In the genomic region with DNA sequence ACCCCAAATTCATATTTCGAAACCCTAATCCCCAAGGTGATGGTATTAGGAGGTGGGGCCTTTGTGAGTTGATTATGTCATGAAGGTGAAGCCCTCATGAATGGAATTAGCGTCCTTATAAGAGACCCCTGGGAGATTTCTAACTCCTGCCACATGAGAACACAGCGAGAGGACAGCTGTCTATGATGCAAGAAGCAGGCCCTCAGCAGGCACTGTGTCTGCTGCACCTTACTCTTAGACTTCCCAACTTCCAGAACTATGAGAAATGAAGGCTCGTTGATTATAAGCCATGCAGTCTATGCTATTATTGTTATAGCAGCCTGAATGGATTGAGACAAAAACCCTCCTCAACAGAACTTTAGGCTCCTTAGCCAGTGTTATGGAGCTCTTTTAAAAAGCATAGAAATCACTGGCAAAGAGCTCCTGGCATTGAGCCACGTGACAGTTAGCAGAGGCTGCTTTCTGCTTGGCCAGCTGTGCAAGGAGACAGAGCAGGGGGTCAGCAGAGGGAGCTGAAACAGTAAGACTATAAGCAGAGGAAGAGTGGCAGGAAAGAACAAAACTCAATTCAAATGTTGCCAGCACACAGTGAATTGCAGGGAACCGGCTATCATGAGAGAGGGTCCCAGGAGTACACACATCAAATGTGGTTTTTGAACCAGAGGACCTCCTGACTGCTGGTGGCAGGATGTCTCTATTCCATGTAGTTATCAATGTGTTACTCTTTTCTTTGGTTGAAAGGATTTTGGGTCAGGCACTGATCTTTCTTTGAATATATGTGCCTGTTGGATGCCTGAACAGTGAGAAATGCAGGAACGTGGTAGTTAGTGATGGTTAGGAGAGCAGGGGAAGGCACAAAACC, we compare ENCODE assay signal across 12 cellular contexts.
DNase-seq lines count a peak whose midpoint lies in the region; ATAC-seq and TF ChIP-seq lines count a peak whose summit lies in the region.
"Had no signal": no experiment of that assay in that cellular context is flagged by ENCODE, and none has a peak within 500 bp of the region (broad histone marks: within the 10 kb centered on the region; RNA-seq: fewer than 3 reads in every experiment).

No MANE protein-coding gene starts in this region.

- DNase-seq in heart right ventricle (peak in 1 of 2 donors; percentile 36), right atrium auricular region (ENCODE audit: low spot score) (no peak), iris pigment epithelial cell (ENCODE audit: low read depth) (peak; percentile 43), transverse colon (no peak), omental fat pad (ENCODE audit: low spot score) (no peak), HEK293T (ENCODE audit: extremely low spot score) (no peak), dedifferentiated amniotic fluid mesenchymal stem cell (ENCODE audit: extremely low spot score) (no peak)
- DNase-seq: erythroblast, KG1, NCI-H82, T-helper 17 cell had no signal

- no peak for TF ChIP-seq CTCF in heart right ventricle (IDR thresholded peaks at IDR 0.05)
- TF ChIP-seq CTCF in right atrium auricular region (IDR thresholded peaks at IDR 0.05): no peak
- TF ChIP-seq CTCF in VCaP (conservative IDR thresholded peaks at IDR 0.05): 0 out of 2 replicates have a peak, but pooled peaks have one; percentile 4
- no peak for TF ChIP-seq CTCF in transverse colon (IDR thresholded peaks at IDR 0.05)
- TF ChIP-seq CTCF in omental fat pad (IDR thresholded peaks at IDR 0.05): no peak

- in situ Hi-C loops in transverse colon (cut with MboI; ENCODE audit: low pct_ligation_motif_present in 1 of 4, low pct_unique_long_range_greater_than_20kb in 1 of 4, low sequenced_read_pairs in 3 of 4): loop anchor here (25.0 kb wide), 1 partner anchor 206 kb away; no protein-coding TSS in a partner anchor

- TF ChIP-seq POLR2A in transverse colon (IDR thresholded peaks at IDR 0.05): no peak

- H3K4me3 ChIP-seq in heart right ventricle (no peak overlapping the region), right atrium auricular region (no peak overlapping the region), transverse colon (no peak overlapping the region)

- H3K9me3 ChIP-seq in heart right ventricle: no peaks in the 10 kb centered on the region
- no peaks in the 10 kb centered on the region for H3K9me3 ChIP-seq in right atrium auricular region
- no peaks in the 10 kb centered on the region for H3K9me3 ChIP-seq in transverse colon

- H3K27ac ChIP-seq in heart right ventricle (peak overlapping the region in 1 of 10 donors; percentile 19), right atrium auricular region (no peak overlapping the region), VCaP (peak overlapping the region; percentile 64), transverse colon (peak overlapping the region in 3 of 4 donors; percentile 23 to 59 (median 36))

- CTCF ChIA-PET in HEK293T (lab: Yijun Ruan, JAX): no interaction called here

- H3K4me1 ChIP-seq in heart right ventricle (peaks cover 0 to 21% (median 9%) of the 10 kb centered on the region in 9 donors), right atrium auricular region (peaks cover 0 to 6% of the 10 kb centered on the region in 2 donors), transverse colon (peaks cover 5 to 42% (median 20%) of the 10 kb centered on the region in 4 donors)

- H3K36me3 ChIP-seq in heart right ventricle (no peaks in the 10 kb centered on the region), right atrium auricular region (no peaks in the 10 kb centered on the region), transverse colon (no peaks in the 10 kb centered on the region)

- no peak for TF ChIP-seq EP300 in transverse colon (IDR thresholded peaks at IDR 0.05; ENCODE audit: low read depth)

- ATAC-seq in heart right ventricle: peak in 7 of 8 donors; percentile 42 to 64 (median 52)
- ATAC-seq in omental fat pad (ENCODE audit: low FRiP score): no peak
- ATAC-seq: T-helper 17 cell had no signal

- H3K27me3 ChIP-seq in heart right ventricle (no peaks in the 10 kb centered on the region), right atrium auricular region (no peaks in the 10 kb centered on the region), transverse colon (no peaks in the 10 kb centered on the region)

- intact Hi-C loops in heart right ventricle (cut with DNase I): loop anchor here in 4 of 10 donors (5.0 to 10.0 kb wide), 3 partner anchors 216 to 288 kb away; a partner anchor contains a TSS
- intact Hi-C loops in transverse colon (cut with DNase I; ENCODE audit: low total_unique reads): no loop called here

- POLR2A ChIA-PET in HEK293T (lab: Yijun Ruan, JAX): no interaction called here

- WGBS in heart right ventricle, 2 donors: 46 to 48% methylated on average over 7 of the region's 7 CpGs
- 30 to 37% methylated on average over 4 to 7 of the region's 7 CpGs for WGBS in transverse colon (ENCODE audit: low coverage in 1 of 2), 2 donors

TF ChIP-seq in HEK293T, 16 proteins besides CTCF, POLR2A, EP300 and RAD21:
- TF ChIP-seq, protein P1, sequence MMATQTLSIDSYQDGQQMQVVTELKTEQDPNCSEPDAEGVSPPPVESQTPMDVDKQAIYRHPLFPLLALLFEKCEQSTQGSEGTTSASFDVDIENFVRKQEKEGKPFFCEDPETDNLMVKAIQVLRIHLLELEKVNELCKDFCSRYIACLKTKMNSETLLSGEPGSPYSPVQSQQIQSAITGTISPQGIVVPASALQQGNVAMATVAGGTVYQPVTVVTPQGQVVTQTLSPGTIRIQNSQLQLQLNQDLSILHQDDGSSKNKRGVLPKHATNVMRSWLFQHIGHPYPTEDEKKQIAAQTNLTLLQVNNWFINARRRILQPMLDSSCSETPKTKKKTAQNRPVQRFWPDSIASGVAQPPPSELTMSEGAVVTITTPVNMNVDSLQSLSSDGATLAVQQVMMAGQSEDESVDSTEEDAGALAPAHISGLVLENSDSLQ (IDR thresholded peaks at IDR 0.05): no peak
- TF ChIP-seq NFRKB (IDR thresholded peaks at IDR 0.05) (no peak), TARDBP (IDR thresholded peaks at IDR 0.05) (no peak), SUZ12 (IDR thresholded peaks at IDR 0.05) (no peak), L3MBTL2 (conservative IDR thresholded peaks at IDR 0.05) (no peak)

Comparison
In these comparisons a context has a peak if more than half of its experiments do, and no peak if none do; other contexts are left out.
1. H3K27ac ChIP-seq: peak in VCaP (single experiment) and transverse colon (3 of 4); none in right atrium auricular region (0 of 2).